ENCODE assay signal across 2 cellular contexts in the genomic region with DNA sequence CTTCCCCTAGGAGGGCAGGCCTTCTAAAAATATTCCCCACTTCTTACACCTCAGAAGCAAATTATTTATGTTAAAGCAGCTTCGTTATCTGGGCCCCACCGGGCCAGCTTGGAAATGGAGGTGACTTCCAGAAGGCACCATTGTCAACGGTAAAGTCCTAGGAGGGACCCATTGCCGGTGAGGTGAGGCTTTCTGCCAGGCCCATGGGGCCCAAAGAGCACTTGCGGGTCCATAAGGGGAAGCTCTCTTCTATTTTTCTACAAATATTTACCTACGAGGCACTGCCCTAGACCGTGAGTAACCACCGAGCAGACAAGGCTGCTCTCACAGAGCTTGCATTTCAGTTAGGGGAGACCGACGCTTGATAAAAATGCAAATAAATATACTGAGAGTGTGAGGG.
A peak's percentile ranks its signal among the peaks of the same experiment; 100 is the strongest.
TF ChIP-seq lines count a peak whose summit lies in the region.

No MANE protein-coding gene starts in this region.

TF ChIP-seq in HepG2, 621 proteins besides CTCF, POLR2A, EP300 and RAD21 (continues in another document):
- TF ChIP-seq SALL1 (CRISPR knock-in tag; IDR thresholded peaks at IDR 0.05) (peak; percentile 51), FOSL2 (CRISPR knock-in tag; IDR thresholded peaks at IDR 0.05) (0 out of 2 replicates have a peak, but pooled peaks have one; percentile 7), ZFP36L2 (CRISPR knock-in tag; IDR thresholded peaks at IDR 0.05) (no peak), FOXA3 (CRISPR knock-in tag; IDR thresholded peaks at IDR 0.05) (peak; percentile 46; the same call in 1 of the 2 replicates), ZMYM2 (CRISPR knock-in tag; IDR thresholded peaks at IDR 0.05) (0 out of 2 replicates have a peak, but pooled peaks have one; percentile 22), MEF2D (CRISPR knock-in tag; IDR thresholded peaks at IDR 0.05) (no peak), GATAD2A (CRISPR knock-in tag; IDR thresholded peaks at IDR 0.05) (0 out of 2 replicates have a peak, but pooled peaks have one; percentile 31), HOXA3 (CRISPR knock-in tag; IDR thresholded peaks at IDR 0.05) (0 out of 2 replicates have a peak, but pooled peaks have one; percentile 31), ZNF263 (CRISPR knock-in tag; IDR thresholded peaks at IDR 0.05) (peak; percentile 37; the same call in 1 of the 2 replicates), SNRNP70 (IDR thresholded peaks at IDR 0.05; ENCODE audit: low read depth, low read length) (no peak), CCAR2 (optimal IDR thresholded peaks at IDR 0.05; ENCODE audit: low read depth, low read length) (no peak), ZNF235 (CRISPR knock-in tag; IDR thresholded peaks at IDR 0.05; ENCODE audit: borderline replicate concordance) (no peak), ZNF644 (CRISPR knock-in tag; IDR thresholded peaks at IDR 0.05; ENCODE audit: low read depth) (peak; percentile 55; the same call in 1 of the 2 replicates), ELF1 (CRISPR knock-in tag; IDR thresholded peaks at IDR 0.05) (no peak), BORCS8-MEF2B (CRISPR knock-in tag; IDR thresholded peaks at IDR 0.05) (0 out of 2 replicates have a peak, but pooled peaks have one; percentile 21), MED1 (CRISPR knock-in tag; IDR thresholded peaks at IDR 0.05) (0 out of 2 replicates have a peak, but pooled peaks have one; percentile 26), HOXA5 (CRISPR knock-in tag; IDR thresholded peaks at IDR 0.05) (no peak), HNF4A (CRISPR knock-in tag; IDR thresholded peaks at IDR 0.05) (peak; percentile 64), ZFP37 (CRISPR knock-in tag; IDR thresholded peaks at IDR 0.05; ENCODE audit: borderline replicate concordance) (no peak), ZNF326 (CRISPR knock-in tag; IDR thresholded peaks at IDR 0.05; ENCODE audit: borderline replicate concordance) (no peak)
- TF ChIP-seq, protein P1, sequence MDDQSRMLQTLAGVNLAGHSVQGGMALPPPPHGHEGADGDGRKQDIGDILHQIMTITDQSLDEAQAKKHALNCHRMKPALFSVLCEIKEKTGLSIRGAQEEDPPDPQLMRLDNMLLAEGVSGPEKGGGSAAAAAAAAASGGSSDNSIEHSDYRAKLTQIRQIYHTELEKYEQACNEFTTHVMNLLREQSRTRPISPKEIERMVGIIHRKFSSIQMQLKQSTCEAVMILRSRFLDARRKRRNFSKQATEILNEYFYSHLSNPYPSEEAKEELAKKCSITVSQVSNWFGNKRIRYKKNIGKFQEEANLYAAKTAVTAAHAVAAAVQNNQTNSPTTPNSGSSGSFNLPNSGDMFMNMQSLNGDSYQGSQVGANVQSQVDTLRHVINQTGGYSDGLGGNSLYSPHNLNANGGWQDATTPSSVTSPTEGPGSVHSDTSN (CRISPR knock-in tag; IDR thresholded peaks at IDR 0.05; ENCODE audit: borderline replicate concordance): no peak
- TF ChIP-seq, protein P2, sequence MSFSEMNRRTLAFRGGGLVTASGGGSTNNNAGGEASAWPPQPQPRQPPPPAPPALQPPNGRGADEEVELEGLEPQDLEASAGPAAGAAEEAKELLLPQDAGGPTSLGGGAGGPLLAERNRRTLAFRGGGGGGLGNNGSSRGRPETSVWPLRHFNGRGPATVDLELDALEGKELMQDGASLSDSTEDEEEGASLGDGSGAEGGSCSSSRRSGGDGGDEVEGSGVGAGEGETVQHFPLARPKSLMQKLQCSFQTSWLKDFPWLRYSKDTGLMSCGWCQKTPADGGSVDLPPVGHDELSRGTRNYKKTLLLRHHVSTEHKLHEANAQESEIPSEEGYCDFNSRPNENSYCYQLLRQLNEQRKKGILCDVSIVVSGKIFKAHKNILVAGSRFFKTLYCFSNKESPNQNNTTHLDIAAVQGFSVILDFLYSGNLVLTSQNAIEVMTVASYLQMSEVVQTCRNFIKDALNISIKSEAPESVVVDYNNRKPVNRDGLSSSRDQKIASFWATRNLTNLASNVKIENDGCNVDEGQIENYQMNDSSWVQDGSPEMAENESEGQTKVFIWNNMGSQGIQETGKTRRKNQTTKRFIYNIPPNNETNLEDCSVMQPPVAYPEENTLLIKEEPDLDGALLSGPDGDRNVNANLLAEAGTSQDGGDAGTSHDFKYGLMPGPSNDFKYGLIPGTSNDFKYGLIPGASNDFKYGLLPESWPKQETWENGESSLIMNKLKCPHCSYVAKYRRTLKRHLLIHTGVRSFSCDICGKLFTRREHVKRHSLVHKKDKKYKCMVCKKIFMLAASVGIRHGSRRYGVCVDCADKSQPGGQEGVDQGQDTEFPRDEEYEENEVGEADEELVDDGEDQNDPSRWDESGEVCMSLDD (CRISPR knock-in tag; IDR thresholded peaks at IDR 0.05; ENCODE audit: borderline replicate concordance): 0 out of 2 replicates have a peak, but pooled peaks have one; percentile 40
- TF ChIP-seq, protein P3, sequence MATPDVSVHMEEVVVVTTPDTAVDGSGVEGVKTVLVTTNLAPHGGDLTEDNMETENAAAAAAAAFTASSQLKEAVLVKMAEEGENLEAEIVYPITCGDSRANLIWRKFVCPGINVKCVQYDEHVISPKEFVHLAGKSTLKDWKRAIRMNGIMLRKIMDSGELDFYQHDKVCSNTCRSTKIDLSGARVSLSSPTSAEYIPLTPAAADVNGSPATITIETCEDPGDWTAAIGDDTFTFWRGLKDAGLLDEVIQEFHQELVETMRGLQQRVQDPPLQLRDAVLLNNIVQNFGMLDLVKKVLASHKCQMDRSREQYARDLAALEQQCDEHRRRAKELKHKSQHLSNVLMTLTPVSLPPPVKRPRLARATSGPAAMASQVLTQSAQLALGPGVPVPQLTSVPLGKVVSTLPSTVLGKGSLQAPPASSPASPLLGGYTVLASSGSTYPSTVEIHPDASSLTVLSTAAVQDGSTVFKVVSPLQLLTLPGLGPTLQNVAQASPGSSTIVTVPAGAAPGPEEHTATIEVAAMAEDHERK (CRISPR knock-in tag; IDR thresholded peaks at IDR 0.05; ENCODE audit: low read depth): no peak
- TF ChIP-seq, protein P4, sequence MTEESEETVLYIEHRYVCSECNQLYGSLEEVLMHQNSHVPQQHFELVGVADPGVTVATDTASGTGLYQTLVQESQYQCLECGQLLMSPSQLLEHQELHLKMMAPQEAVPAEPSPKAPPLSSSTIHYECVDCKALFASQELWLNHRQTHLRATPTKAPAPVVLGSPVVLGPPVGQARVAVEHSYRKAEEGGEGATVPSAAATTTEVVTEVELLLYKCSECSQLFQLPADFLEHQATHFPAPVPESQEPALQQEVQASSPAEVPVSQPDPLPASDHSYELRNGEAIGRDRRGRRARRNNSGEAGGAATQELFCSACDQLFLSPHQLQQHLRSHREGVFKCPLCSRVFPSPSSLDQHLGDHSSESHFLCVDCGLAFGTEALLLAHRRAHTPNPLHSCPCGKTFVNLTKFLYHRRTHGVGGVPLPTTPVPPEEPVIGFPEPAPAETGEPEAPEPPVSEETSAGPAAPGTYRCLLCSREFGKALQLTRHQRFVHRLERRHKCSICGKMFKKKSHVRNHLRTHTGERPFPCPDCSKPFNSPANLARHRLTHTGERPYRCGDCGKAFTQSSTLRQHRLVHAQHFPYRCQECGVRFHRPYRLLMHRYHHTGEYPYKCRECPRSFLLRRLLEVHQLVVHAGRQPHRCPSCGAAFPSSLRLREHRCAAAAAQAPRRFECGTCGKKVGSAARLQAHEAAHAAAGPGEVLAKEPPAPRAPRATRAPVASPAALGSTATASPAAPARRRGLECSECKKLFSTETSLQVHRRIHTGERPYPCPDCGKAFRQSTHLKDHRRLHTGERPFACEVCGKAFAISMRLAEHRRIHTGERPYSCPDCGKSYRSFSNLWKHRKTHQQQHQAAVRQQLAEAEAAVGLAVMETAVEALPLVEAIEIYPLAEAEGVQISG (CRISPR knock-in tag; IDR thresholded peaks at IDR 0.05): peak; percentile 30; the same call in 1 of the 2 replicates

TF ChIP-seq in GM23338, 12 proteins besides CTCF, POLR2A, EP300 and RAD21:
- TF ChIP-seq CREB1 (CRISPR knock-in tag; IDR thresholded peaks at IDR 0.05; ENCODE audit: low read depth): no peak
- no peak for TF ChIP-seq NANOG (IDR thresholded peaks at IDR 0.05; ENCODE audit: borderline replicate concordance)
- TF ChIP-seq, protein P5, sequence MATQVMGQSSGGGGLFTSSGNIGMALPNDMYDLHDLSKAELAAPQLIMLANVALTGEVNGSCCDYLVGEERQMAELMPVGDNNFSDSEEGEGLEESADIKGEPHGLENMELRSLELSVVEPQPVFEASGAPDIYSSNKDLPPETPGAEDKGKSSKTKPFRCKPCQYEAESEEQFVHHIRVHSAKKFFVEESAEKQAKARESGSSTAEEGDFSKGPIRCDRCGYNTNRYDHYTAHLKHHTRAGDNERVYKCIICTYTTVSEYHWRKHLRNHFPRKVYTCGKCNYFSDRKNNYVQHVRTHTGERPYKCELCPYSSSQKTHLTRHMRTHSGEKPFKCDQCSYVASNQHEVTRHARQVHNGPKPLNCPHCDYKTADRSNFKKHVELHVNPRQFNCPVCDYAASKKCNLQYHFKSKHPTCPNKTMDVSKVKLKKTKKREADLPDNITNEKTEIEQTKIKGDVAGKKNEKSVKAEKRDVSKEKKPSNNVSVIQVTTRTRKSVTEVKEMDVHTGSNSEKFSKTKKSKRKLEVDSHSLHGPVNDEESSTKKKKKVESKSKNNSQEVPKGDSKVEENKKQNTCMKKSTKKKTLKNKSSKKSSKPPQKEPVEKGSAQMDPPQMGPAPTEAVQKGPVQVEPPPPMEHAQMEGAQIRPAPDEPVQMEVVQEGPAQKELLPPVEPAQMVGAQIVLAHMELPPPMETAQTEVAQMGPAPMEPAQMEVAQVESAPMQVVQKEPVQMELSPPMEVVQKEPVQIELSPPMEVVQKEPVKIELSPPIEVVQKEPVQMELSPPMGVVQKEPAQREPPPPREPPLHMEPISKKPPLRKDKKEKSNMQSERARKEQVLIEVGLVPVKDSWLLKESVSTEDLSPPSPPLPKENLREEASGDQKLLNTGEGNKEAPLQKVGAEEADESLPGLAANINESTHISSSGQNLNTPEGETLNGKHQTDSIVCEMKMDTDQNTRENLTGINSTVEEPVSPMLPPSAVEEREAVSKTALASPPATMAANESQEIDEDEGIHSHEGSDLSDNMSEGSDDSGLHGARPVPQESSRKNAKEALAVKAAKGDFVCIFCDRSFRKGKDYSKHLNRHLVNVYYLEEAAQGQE (IDR thresholded peaks at IDR 0.05; ENCODE audit: unreplicated experiment): no peak
- TF ChIP-seq ZNF114 (CRISPR knock-in tag; IDR thresholded peaks at IDR 0.05): no peak
- TF ChIP-seq, protein P6, sequence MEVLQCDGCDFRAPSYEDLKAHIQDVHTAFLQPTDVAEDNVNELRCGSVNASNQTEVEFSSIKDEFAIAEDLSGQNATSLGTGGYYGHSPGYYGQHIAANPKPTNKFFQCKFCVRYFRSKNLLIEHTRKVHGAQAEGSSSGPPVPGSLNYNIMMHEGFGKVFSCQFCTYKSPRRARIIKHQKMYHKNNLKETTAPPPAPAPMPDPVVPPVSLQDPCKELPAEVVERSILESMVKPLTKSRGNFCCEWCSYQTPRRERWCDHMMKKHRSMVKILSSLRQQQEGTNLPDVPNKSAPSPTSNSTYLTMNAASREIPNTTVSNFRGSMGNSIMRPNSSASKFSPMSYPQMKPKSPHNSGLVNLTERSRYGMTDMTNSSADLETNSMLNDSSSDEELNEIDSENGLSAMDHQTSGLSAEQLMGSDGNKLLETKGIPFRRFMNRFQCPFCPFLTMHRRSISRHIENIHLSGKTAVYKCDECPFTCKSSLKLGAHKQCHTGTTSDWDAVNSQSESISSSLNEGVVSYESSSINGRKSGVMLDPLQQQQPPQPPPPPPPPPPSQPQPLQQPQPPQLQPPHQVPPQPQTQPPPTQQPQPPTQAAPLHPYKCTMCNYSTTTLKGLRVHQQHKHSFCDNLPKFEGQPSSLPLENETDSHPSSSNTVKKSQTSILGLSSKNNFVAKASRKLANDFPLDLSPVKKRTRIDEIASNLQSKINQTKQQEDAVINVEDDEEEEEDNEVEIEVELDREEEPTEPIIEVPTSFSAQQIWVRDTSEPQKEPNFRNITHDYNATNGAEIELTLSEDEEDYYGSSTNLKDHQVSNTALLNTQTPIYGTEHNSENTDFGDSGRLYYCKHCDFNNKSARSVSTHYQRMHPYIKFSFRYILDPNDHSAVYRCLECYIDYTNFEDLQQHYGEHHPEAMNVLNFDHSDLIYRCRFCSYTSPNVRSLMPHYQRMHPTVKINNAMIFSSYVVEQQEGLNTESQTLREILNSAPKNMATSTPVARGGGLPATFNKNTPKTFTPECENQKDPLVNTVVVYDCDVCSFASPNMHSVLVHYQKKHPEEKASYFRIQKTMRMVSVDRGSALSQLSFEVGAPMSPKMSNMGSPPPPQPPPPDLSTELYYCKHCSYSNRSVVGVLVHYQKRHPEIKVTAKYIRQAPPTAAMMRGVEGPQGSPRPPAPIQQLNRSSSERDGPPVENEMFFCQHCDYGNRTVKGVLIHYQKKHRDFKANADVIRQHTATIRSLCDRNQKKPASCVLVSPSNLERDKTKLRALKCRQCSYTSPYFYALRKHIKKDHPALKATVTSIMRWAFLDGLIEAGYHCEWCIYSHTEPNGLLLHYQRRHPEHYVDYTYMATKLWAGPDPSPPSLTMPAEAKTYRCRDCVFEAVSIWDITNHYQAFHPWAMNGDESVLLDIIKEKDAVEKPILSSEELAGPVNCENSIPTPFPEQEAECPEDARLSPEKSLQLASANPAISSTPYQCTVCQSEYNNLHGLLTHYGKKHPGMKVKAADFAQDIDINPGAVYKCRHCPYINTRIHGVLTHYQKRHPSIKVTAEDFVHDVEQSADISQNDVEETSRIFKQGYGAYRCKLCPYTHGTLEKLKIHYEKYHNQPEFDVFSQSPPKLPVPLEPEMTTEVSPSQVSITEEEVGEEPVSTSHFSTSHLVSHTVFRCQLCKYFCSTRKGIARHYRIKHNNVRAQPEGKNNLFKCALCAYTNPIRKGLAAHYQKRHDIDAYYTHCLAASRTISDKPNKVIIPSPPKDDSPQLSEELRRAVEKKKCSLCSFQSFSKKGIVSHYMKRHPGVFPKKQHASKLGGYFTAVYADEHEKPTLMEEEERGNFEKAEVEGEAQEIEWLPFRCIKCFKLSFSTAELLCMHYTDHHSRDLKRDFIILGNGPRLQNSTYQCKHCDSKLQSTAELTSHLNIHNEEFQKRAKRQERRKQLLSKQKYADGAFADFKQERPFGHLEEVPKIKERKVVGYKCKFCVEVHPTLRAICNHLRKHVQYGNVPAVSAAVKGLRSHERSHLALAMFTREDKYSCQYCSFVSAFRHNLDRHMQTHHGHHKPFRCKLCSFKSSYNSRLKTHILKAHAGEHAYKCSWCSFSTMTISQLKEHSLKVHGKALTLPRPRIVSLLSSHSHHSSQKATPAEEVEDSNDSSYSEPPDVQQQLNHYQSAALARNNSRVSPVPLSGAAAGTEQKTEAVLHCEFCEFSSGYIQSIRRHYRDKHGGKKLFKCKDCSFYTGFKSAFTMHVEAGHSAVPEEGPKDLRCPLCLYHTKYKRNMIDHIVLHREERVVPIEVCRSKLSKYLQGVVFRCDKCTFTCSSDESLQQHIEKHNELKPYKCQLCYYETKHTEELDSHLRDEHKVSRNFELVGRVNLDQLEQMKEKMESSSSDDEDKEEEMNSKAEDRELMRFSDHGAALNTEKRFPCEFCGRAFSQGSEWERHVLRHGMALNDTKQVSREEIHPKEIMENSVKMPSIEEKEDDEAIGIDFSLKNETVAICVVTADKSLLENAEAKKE (CRISPR knock-in tag; IDR thresholded peaks at IDR 0.05): no peak
- no peak for TF ChIP-seq EZH2 (IDR thresholded peaks at IDR 0.05; ENCODE audit: low read depth, unreplicated experiment)
- TF ChIP-seq POLR2AphosphoS5 (IDR thresholded peaks at IDR 0.05; ENCODE audit: low read depth): no peak
- TF ChIP-seq ZNF331 (CRISPR knock-in tag; IDR thresholded peaks at IDR 0.05; ENCODE audit: low read depth): no peak
- no peak for TF ChIP-seq EZH2phosphoT487 (IDR thresholded peaks at IDR 0.05; ENCODE audit: unreplicated experiment)
- TF ChIP-seq, protein P7, sequence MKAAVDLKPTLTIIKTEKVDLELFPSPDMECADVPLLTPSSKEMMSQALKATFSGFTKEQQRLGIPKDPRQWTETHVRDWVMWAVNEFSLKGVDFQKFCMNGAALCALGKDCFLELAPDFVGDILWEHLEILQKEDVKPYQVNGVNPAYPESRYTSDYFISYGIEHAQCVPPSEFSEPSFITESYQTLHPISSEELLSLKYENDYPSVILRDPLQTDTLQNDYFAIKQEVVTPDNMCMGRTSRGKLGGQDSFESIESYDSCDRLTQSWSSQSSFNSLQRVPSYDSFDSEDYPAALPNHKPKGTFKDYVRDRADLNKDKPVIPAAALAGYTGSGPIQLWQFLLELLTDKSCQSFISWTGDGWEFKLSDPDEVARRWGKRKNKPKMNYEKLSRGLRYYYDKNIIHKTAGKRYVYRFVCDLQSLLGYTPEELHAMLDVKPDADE (IDR thresholded peaks at IDR 0.05): no peak
- TF ChIP-seq STAT1 (IDR thresholded peaks at IDR 0.05; ENCODE audit: unreplicated experiment): no peak
